Comparison of ENCODE assay signal across 1 cellular context in genomic region chr17:79019260-79019630, GRCh38.
TF ChIP-seq lines count a peak whose summit lies in the region.

No MANE protein-coding gene starts in this region.

TF ChIP-seq in HCT116, 20 proteins besides CTCF, POLR2A, EP300 and RAD21 (continued from another document):
- TF ChIP-seq, protein P1, sequence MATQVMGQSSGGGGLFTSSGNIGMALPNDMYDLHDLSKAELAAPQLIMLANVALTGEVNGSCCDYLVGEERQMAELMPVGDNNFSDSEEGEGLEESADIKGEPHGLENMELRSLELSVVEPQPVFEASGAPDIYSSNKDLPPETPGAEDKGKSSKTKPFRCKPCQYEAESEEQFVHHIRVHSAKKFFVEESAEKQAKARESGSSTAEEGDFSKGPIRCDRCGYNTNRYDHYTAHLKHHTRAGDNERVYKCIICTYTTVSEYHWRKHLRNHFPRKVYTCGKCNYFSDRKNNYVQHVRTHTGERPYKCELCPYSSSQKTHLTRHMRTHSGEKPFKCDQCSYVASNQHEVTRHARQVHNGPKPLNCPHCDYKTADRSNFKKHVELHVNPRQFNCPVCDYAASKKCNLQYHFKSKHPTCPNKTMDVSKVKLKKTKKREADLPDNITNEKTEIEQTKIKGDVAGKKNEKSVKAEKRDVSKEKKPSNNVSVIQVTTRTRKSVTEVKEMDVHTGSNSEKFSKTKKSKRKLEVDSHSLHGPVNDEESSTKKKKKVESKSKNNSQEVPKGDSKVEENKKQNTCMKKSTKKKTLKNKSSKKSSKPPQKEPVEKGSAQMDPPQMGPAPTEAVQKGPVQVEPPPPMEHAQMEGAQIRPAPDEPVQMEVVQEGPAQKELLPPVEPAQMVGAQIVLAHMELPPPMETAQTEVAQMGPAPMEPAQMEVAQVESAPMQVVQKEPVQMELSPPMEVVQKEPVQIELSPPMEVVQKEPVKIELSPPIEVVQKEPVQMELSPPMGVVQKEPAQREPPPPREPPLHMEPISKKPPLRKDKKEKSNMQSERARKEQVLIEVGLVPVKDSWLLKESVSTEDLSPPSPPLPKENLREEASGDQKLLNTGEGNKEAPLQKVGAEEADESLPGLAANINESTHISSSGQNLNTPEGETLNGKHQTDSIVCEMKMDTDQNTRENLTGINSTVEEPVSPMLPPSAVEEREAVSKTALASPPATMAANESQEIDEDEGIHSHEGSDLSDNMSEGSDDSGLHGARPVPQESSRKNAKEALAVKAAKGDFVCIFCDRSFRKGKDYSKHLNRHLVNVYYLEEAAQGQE (IDR thresholded peaks at IDR 0.05; ENCODE audit: low read depth), result no peak
- no peak for TF ChIP-seq ELF1 (IDR thresholded peaks at IDR 0.05; ENCODE audit: borderline replicate concordance, low read depth)
- no peak for TF ChIP-seq POLR2AphosphoS5 (IDR thresholded peaks at IDR 0.05; ENCODE audit: low read depth, low read length)
- TF ChIP-seq SRF (IDR thresholded peaks at IDR 0.05; ENCODE audit: low read depth), result no peak
TF ChIP-seq in HCT116: peak in this region for 0.
